25 cellular contexts compared by ENCODE assay signal in the genomic region with DNA sequence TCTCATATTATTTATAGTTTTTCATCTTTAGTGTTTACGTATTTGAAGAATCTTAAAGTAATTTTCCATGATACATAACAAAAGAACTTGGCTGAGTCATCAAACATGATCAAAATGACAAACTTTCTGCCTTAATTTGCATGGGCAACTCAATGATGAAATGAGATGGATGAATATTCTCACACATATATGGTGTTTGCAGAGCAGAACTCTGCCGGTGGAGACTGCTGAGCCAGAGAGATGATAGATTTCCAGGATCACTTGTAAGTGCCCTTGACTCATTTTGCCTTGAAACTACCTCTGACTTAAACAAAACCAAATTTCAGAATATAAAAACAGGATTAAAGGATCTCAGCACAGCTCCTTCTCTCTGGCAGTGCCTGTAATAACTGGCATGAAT.
"Had no signal": no experiment of that assay in that cellular context is flagged by ENCODE, and none has a peak within 500 bp of the region (broad histone marks: within the 10 kb centered on the region; RNA-seq: fewer than 3 reads in every experiment).

No MANE protein-coding gene starts in this region.

- H3K4me3 ChIP-seq: cardiac muscle cell, MG63, SJSA1 had no signal

- ATAC-seq: activated CD8-positive, alpha-beta T cell treated with anti-CD3 and anti-CD28 coated beads for 36 hours; Panc1; Right ventricle myocardium inferior; SK-N-SH treated with all-trans-retinoic acid at 6 μM for 48 hours; WTC11 had no signal

- DNase-seq: activated CD4-positive, alpha-beta T cell treated with anti-CD3 and anti-CD28 coated beads, Interleukin-2, amount 50 U/mL, for 1 hour; activated CD4-positive, CD25-positive, alpha-beta regulatory T cell treated with anti-CD3 and anti-CD28 coated beads, Interleukin-2, amount 50 U/mL, for 72 hours; activated CD8-positive, alpha-beta memory T cell treated with anti-CD3 and anti-CD28 coated beads, Interleukin-2, amount 50 U/mL, for 48 hours; activated CD8-positive, alpha-beta T cell treated with anti-CD3 and anti-CD28 coated beads for 36 hours; activated gamma-delta T cell; activated naive CD4-positive, alpha-beta T cell treated with anti-CD3 and anti-CD28 coated beads for 36 hours; activated T-cell treated with anti-CD3 and anti-CD28 coated beads, Interleukin-2, amount 50 U/mL, for 1 hour; brain microvascular endothelial cell; MG63; MV-4-11; NCI-H1092 treated with DMSO at 0.1 percent for 48 hours; NCI-H1436; NCI-H187; NCI-H2081; NCI-H510A treated with DMSO at 0.1 percent for 48 hours; NCI-H69; NK-92 treated with Interleukin-12 subunit alpha and Interleukin-12 subunit beta, amount 100 ng/mL, for 24 hours; OCI-M1; RPMI8226 had no signal
